Comparison of ENCODE assay signal across 8 cellular contexts in genomic region chr3:38805765-38806386, GRCh38. TPM values are rescaled to one million over a fixed set of nuclear protein-coding genes. Genes with fewer than 3 reads are reported as not detected.
DNase-seq lines count a peak whose midpoint lies in the region; ATAC-seq and TF ChIP-seq lines count a peak whose summit lies in the region.

No MANE protein-coding gene starts in this region.

- no peak for TF ChIP-seq RAD21 in HCT116 (IDR thresholded peaks at IDR 0.05; ENCODE audit: low read depth)

- H3K27me3 ChIP-seq in HCT116 (ENCODE audit: insufficient read depth, low read length) (peaks cover 61% of the 10 kb centered on the region), fibroblast of lung (ENCODE audit: control insufficient read depth, insufficient read depth, low read length) (no peaks in the 10 kb centered on the region)

- H3K79me2 ChIP-seq in HCT116 (ENCODE audit: insufficient read depth, low read length) = no peaks in the 10 kb centered on the region
- no peaks in the 10 kb centered on the region for H3K79me2 ChIP-seq in fibroblast of lung (ENCODE audit: control insufficient read depth, insufficient read depth, low read length)

- intact Hi-C loops in HCT116 (cut with micrococcal nuclease) = no loop called here

- H2AFZ ChIP-seq in HCT116 (ENCODE audit: low read depth, low read length, poor library complexity, severe bottlenecking) = no peak overlapping the region
- no peak overlapping the region for H2AFZ ChIP-seq in fibroblast of lung (ENCODE audit: low read length)

- no peaks in the 10 kb centered on the region for H3K36me3 ChIP-seq in HCT116 (ENCODE audit: control insufficient read depth in 1 of 2, insufficient read depth in 2 of 2, low read length in 2 of 2)
- H3K36me3 ChIP-seq in SK-N-MC (ENCODE audit: insufficient read depth, low read length) = no peaks in the 10 kb centered on the region
- no peaks in the 10 kb centered on the region for H3K36me3 ChIP-seq in fibroblast of lung (ENCODE audit: control insufficient read depth, insufficient read depth, low read length)

- H3K9me3 ChIP-seq in HCT116 (ENCODE audit: control insufficient read depth in 1 of 2, insufficient read depth in 1 of 2, low read depth in 1 of 2, low read length in 2 of 2) (no peaks in the 10 kb centered on the region), SK-N-MC (ENCODE audit: low read depth, low read length) (no peaks in the 10 kb centered on the region), fibroblast of lung (ENCODE audit: control insufficient read depth, insufficient read depth, low read depth, low read length) (no peaks in the 10 kb centered on the region)

- H4K20me1 ChIP-seq in HCT116 (ENCODE audit: insufficient read depth) (no peaks in the 10 kb centered on the region), fibroblast of lung (ENCODE audit: control insufficient read depth, extremely low read depth, insufficient read depth, low read length) (no peaks in the 10 kb centered on the region)

- no peak overlapping the region for H3K4me3 ChIP-seq in HCT116 (replicated peaks in 1 of 2; ENCODE audit: low read depth in 1 of 2, low read length in 2 of 2)
- no peak overlapping the region for H3K4me3 ChIP-seq in SK-N-MC
- H3K4me3 ChIP-seq in fibroblast of lung (replicated peaks in 1 of 4; ENCODE audit: control extremely low read depth in 1 of 4, insufficient read depth in 1 of 4, low read depth in 3 of 4, low read length in 4 of 4) = no peak overlapping the region

- DNase-seq in Ammon's horn (ENCODE audit: low spot score) (peak; percentile 20), HCT116 (ENCODE audit: low read depth, low spot score) (peak; percentile 46), SK-N-MC (ENCODE audit: low read depth, low spot score) (peak; percentile 22), fibroblast of lung (ENCODE audit: low read depth in 2 of 2) (peak; percentile 64 to 79), retina (peak; percentile 72)

- no peaks in the 10 kb centered on the region for H3K9me2 ChIP-seq in HCT116 (ENCODE audit: insufficient read depth)

- no TSS peak for BruUV-seq in HCT116 (replicated peaks; lab: Mats Ljungman, UMichigan)

- H3K9ac ChIP-seq in HCT116 (ENCODE audit: low read length) (no peak overlapping the region), SK-N-MC (ENCODE audit: insufficient read length) (no peak overlapping the region), fibroblast of lung (ENCODE audit: insufficient read depth, low read length) (no peak overlapping the region)

- no peak overlapping the region for H3K4me2 ChIP-seq in HCT116 (ENCODE audit: low read length)
- H3K4me2 ChIP-seq in fibroblast of lung (ENCODE audit: extremely low read depth, insufficient read depth, low read length) = no peak overlapping the region

- no peak for TF ChIP-seq POLR2A in HCT116 (IDR thresholded peaks at IDR 0.05; ENCODE audit: borderline replicate concordance, extremely low read depth, insufficient read depth, insufficient read length)

- RAD21 ChIA-PET in HCT116 (lab: Charles Lee; ENCODE audit: low non-redundant PET in 1 of 2, low total read pairs in 2 of 2, uncharacterized antibody in 2 of 2, unreplicated experiment in 2 of 2) = no interaction called here

- POLR2A ChIA-PET in HCT116 (lab: Charles Lee) = no interaction called here

- CTCF ChIA-PET in HCT116 (lab: Charles Lee) = interaction anchor here (1.2 kb wide), 2 partner anchors 38 to 194 kb away, joined by 3 to 4 read pairs; no protein-coding TSS in a partner anchor

- H3K4me1 ChIP-seq in HCT116 (ENCODE audit: control insufficient read depth in 1 of 2, insufficient read depth in 2 of 2, low read length in 2 of 2) (no peaks in the 10 kb centered on the region), fibroblast of lung (ENCODE audit: control insufficient read depth, extremely low read depth, insufficient read depth, low read length) (no peaks in the 10 kb centered on the region)

- TF ChIP-seq CTCF in HCT116 (IDR thresholded peaks at IDR 0.05 in 2 of 3, conservative IDR thresholded peaks at IDR 0.05 in 1 of 3; ENCODE audit: borderline replicate concordance in 1 of 3, insufficient read depth in 1 of 3, low read depth in 2 of 3, low read length in 2 of 3) (no peak), fibroblast of lung (conservative IDR thresholded peaks at IDR 0.05 in 1 of 2, IDR thresholded peaks at IDR 0.05 in 1 of 2; ENCODE audit: low read depth in 1 of 2, low read length in 2 of 2) (no peak)

- H3K27ac ChIP-seq in HCT116 (ENCODE audit: low read depth, low read length) (no peak overlapping the region), SK-N-MC (no peak overlapping the region), fibroblast of lung (ENCODE audit: insufficient read depth, low read length) (no peak overlapping the region)

- peak; percentile 64; the same call in 1 of the 2 replicates for ATAC-seq in HCT116
- no peak for ATAC-seq in HG03159 (IDR thresholded peaks at IDR 0.05; ENCODE audit: unreplicated experiment)
- no peak for ATAC-seq in GM18517 (IDR thresholded peaks at IDR 0.05; ENCODE audit: unreplicated experiment)
- ATAC-seq in HG02852 (IDR thresholded peaks at IDR 0.05; ENCODE audit: unreplicated experiment) = no peak

TF ChIP-seq in HCT116, 20 proteins besides CTCF, POLR2A, EP300 and RAD21:
- TF ChIP-seq MAX (IDR thresholded peaks at IDR 0.05) = 0 out of 2 replicates have a peak, but pooled peaks have one; percentile 23
- peak; percentile 90 for TF ChIP-seq CBX3 (IDR thresholded peaks at IDR 0.05; ENCODE audit: low read depth)
- no peak for TF ChIP-seq YY1 (IDR thresholded peaks at IDR 0.05; ENCODE audit: extremely low read depth, insufficient replicate concordance, low read depth, low read length)
- no peak; the same call in 1 of the 2 replicates for TF ChIP-seq REST (IDR thresholded peaks at IDR 0.05; ENCODE audit: low read depth)
- TF ChIP-seq SIN3A (IDR thresholded peaks at IDR 0.05; ENCODE audit: low read depth) = peak; percentile 75
- no peak for TF ChIP-seq EGR1 (IDR thresholded peaks at IDR 0.05; ENCODE audit: low read depth)
- no peak for TF ChIP-seq ATF3 (IDR thresholded peaks at IDR 0.05)
- no peak for TF ChIP-seq ZNF274 (IDR thresholded peaks at IDR 0.05; ENCODE audit: low read depth, low read length)
- no peak for TF ChIP-seq FOSL1 (IDR thresholded peaks at IDR 0.05; ENCODE audit: low read depth)
- TF ChIP-seq EZH2 (IDR thresholded peaks at IDR 0.05) = no peak
- TF ChIP-seq CEBPB (IDR thresholded peaks at IDR 0.05; ENCODE audit: low read depth) = no peak
- TF ChIP-seq ZFX (IDR thresholded peaks at IDR 0.05) = no peak
- no peak for TF ChIP-seq SRF (IDR thresholded peaks at IDR 0.05; ENCODE audit: low read depth)
- TF ChIP-seq ZBTB33 (IDR thresholded peaks at IDR 0.05; ENCODE audit: extremely low read depth, insufficient replicate concordance, low read length) = no peak
- TF ChIP-seq SP1 (IDR thresholded peaks at IDR 0.05; ENCODE audit: low read depth) = no peak
- TF ChIP-seq TCF7L2 (IDR thresholded peaks at IDR 0.05; ENCODE audit: borderline replicate concordance, extremely low read depth, insufficient read depth, insufficient read length) = peak; percentile 15

RNA-seq across cellular contexts. Expression of gene SCN10A, which starts 10.1 kb away (rescaled TPM):
- total RNA-seq in HCT116 (2021; ENCODE audit: unreplicated experiment) (not detected), fibroblast of lung (not detected in 2 replicates)
- not detected in 2 replicates for polyA plus RNA-seq in HCT116 (2012)
- not detected in 2 replicates for polyA plus RNA-seq in fibroblast of lung
- polyA plus RNA-seq in fibroblast of lung (2012) = not detected in 2 replicates
- polyA minus RNA-seq in fibroblast of lung (ENCODE audit: low replicate concordance) = not detected in 2 replicates

Comparison
In these comparisons a context has a peak if more than half of its experiments do, and no peak if none do; other contexts are left out.
1. DNase-seq: peak in every context shown above with its lines; median percentile 72 in retina; 72 in fibroblast of lung; 46 in HCT116; 22 in SK-N-MC; 20 in Ammon's horn.